ENCODE assay signal across 8 cellular contexts in genomic region chr7:44633254-44634186, GRCh38. TPM values are rescaled to one million over a fixed set of nuclear protein-coding genes. Genes with fewer than 3 reads are reported as not detected.
DNase-seq lines count a peak whose midpoint lies in the region; ATAC-seq and TF ChIP-seq lines count a peak whose summit lies in the region.

No MANE protein-coding gene starts in this region.

- 55 to 57% methylated on average over 10 of the region's 10 CpGs for WGBS in esophagus, 2 donors

- peak overlapping the region in 3 of 4 donors; percentile 29 to 83 (median 70) for H3K4me3 Mint-ChIP-seq in IgD-negative memory B cell
- no peak overlapping the region for H3K4me3 Mint-ChIP-seq in activated CD8-positive, alpha-beta T cell treated with anti-CD3 and anti-CD28 coated beads, Interleukin-2, amount 10 ng/mL, durations not matched to agents 7 days and 5 days

- no peaks in the 10 kb centered on the region for H3K9me3 Mint-ChIP-seq in IgD-negative memory B cell
- H3K9me3 Mint-ChIP-seq in activated CD8-positive, alpha-beta T cell treated with anti-CD3 and anti-CD28 coated beads, Interleukin-2, amount 10 ng/mL, durations not matched to agents 7 days and 5 days (ENCODE audit: insufficient read depth) = no peaks in the 10 kb centered on the region

- no peak overlapping the region for H3K4me3 ChIP-seq in DOHH2 (ENCODE audit: low read length)
- no peak overlapping the region for H3K4me3 ChIP-seq in esophagus (ENCODE audit: low read depth in 1 of 2, low read length in 2 of 2)
- H3K4me3 ChIP-seq in osteoblast (ENCODE audit: insufficient read depth, low read length) = peak overlapping the region; percentile 8

- TF ChIP-seq CTCF in DOHH2 (IDR thresholded peaks at IDR 0.05; ENCODE audit: low read depth, low read length, poor library complexity, severe bottlenecking) = no peak
- TF ChIP-seq CTCF in osteoblast (IDR thresholded peaks at IDR 0.05; ENCODE audit: extremely low read depth, low read depth, low read length) = no peak

- H3F3A ChIP-seq in DOHH2 (ENCODE audit: control insufficient read depth, insufficient read depth) = peaks cover 15% of the 10 kb centered on the region

- H3K36me3 ChIP-seq in DOHH2 (ENCODE audit: control insufficient read depth, low read length) (peaks cover 25% of the 10 kb centered on the region), esophagus (ENCODE audit: control insufficient read depth in 2 of 2, insufficient read depth in 2 of 2, low read length in 1 of 2) (peaks cover 0 to 9% of the 10 kb centered on the region in 2 donors), osteoblast (ENCODE audit: insufficient read depth, low read length) (peaks cover 6% of the 10 kb centered on the region)

- DNase-seq in activated CD8-positive, alpha-beta T cell treated with anti-CD3 and anti-CD28 coated beads, Interleukin-2, amount 10 ng/mL, durations not matched to agents 7 days and 5 days = no peak
- peak; percentile 91 for DNase-seq in osteoblast (ENCODE audit: insufficient read length, low spot score, missing footprints)
- no peak for DNase-seq in NCI-H128 (lab: John Stamatoyannopoulos, UW; ENCODE audit: unreplicated experiment)
- DNase-seq in NCI-H1092 treated with DMSO at 0.1 percent for 48 hours (lab: John Stamatoyannopoulos, UW) = no peak

- H3K4me1 ChIP-seq in DOHH2 (ENCODE audit: control insufficient read depth, low read length) = peaks cover 82% of the 10 kb centered on the region
- H3K4me1 ChIP-seq in esophagus (ENCODE audit: control insufficient read depth in 2 of 2, insufficient read depth in 2 of 2, low read length in 1 of 2) = peaks cover 7 to 21% of the 10 kb centered on the region in 2 donors
- peaks cover 31% of the 10 kb centered on the region for H3K4me1 ChIP-seq in osteoblast (ENCODE audit: insufficient read depth, low read length)

- POLR2A ChIA-PET in activated CD8-positive, alpha-beta T cell treated with anti-CD3 and anti-CD28 coated beads, Interleukin-2, amount 10 ng/mL, durations not matched to agents 7 days and 5 days (lab: Charles Lee) = interaction anchor here (0.9 to 8.3 kb wide), 4 partner anchors 12 to 165 kb away, joined by 3 to 107 read pairs (median 6); partner anchors contain the start of genes OGDH and TMED4

- H2AFZ ChIP-seq in osteoblast (ENCODE audit: low read length) = peak overlapping the region; percentile 16

- H3K79me2 ChIP-seq in DOHH2 (ENCODE audit: control insufficient read depth, low read length) (peaks cover 42% of the 10 kb centered on the region), osteoblast (ENCODE audit: insufficient read depth, low read length) (peaks cover 31% of the 10 kb centered on the region)

- H3K4me2 ChIP-seq in DOHH2 (ENCODE audit: low read length) = peak overlapping the region; percentile 7
- H3K4me2 ChIP-seq in osteoblast (ENCODE audit: insufficient read depth, low read length) = peak overlapping the region; percentile 58

- H3K27me3 Mint-ChIP-seq in IgD-negative memory B cell = peaks cover 1% of the 10 kb centered on the region
- H3K27me3 Mint-ChIP-seq in activated CD8-positive, alpha-beta T cell treated with anti-CD3 and anti-CD28 coated beads, Interleukin-2, amount 10 ng/mL, durations not matched to agents 7 days and 5 days (ENCODE audit: low read depth) = no peaks in the 10 kb centered on the region

- no peaks in the 10 kb centered on the region for H3K9me2 ChIP-seq in DOHH2 (replicated peaks; ENCODE audit: control insufficient read depth, low read length)

- CTCF ChIA-PET in activated CD8-positive, alpha-beta T cell treated with anti-CD3 and anti-CD28 coated beads, Interleukin-2, amount 10 ng/mL, durations not matched to agents 7 days and 5 days (lab: Charles Lee) = interaction anchor here (1.3 to 2.1 kb wide), 2 partner anchors 9 to 13 kb away, joined by 4 to 9 read pairs; no protein-coding TSS in a partner anchor

- peak overlapping the region; percentile 86 to 98 (median 98) for H3K27ac Mint-ChIP-seq in IgD-negative memory B cell
- H3K27ac Mint-ChIP-seq in activated CD8-positive, alpha-beta T cell treated with anti-CD3 and anti-CD28 coated beads, Interleukin-2, amount 10 ng/mL, durations not matched to agents 7 days and 5 days = peak overlapping the region; percentile 89

- peaks cover 6% of the 10 kb centered on the region; the same call in 1 of the 2 replicates for H4K20me1 ChIP-seq in DOHH2 (ENCODE audit: control insufficient read depth, insufficient read depth, low read depth, low read length)
- H4K20me1 ChIP-seq in osteoblast (ENCODE audit: insufficient read depth, low read length) = no peaks in the 10 kb centered on the region

- H3K36me3 Mint-ChIP-seq in IgD-negative memory B cell = peaks cover 5% of the 10 kb centered on the region
- H3K36me3 Mint-ChIP-seq in activated CD8-positive, alpha-beta T cell treated with anti-CD3 and anti-CD28 coated beads, Interleukin-2, amount 10 ng/mL, durations not matched to agents 7 days and 5 days (ENCODE audit: low read depth) = peaks cover 67% of the 10 kb centered on the region

- H3K27me3 ChIP-seq in DOHH2 (ENCODE audit: control insufficient read depth, low read length) = no peaks in the 10 kb centered on the region
- no peaks in the 10 kb centered on the region for H3K27me3 ChIP-seq in esophagus (ENCODE audit: control insufficient read depth in 1 of 2, insufficient read depth in 2 of 2, low read length in 2 of 2)
- no peaks in the 10 kb centered on the region for H3K27me3 ChIP-seq in osteoblast (ENCODE audit: insufficient read depth, low read length)

- peaks cover 51 to 72% (median 65%) of the 10 kb centered on the region in 3 donors for H3K4me1 Mint-ChIP-seq in IgD-negative memory B cell
- peaks cover 94% of the 10 kb centered on the region for H3K4me1 Mint-ChIP-seq in activated CD8-positive, alpha-beta T cell treated with anti-CD3 and anti-CD28 coated beads, Interleukin-2, amount 10 ng/mL, durations not matched to agents 7 days and 5 days (ENCODE audit: low read depth)

- H3K27ac ChIP-seq in DOHH2 (ENCODE audit: low read depth, low read length) (peak overlapping the region; percentile 65), esophagus (ENCODE audit: low read depth in 2 of 2, low read length in 1 of 2) (peak overlapping the region; percentile 69 to 78), osteoblast (ENCODE audit: low read depth, low read length) (peak overlapping the region; percentile 99)

- ATAC-seq in GM21526 (IDR thresholded peaks at IDR 0.05; ENCODE audit: low FRiP score, unreplicated experiment) = peak; percentile 46
- peak; percentile 40 for ATAC-seq in activated CD8-positive, alpha-beta T cell treated with anti-CD3 and anti-CD28 coated beads, Interleukin-2, amount 10 ng/mL, durations not matched to agents 7 days and 5 days

- no peaks in the 10 kb centered on the region for H3K9me3 ChIP-seq in DOHH2 (ENCODE audit: control insufficient read depth, insufficient read depth, low read length)
- no peaks in the 10 kb centered on the region for H3K9me3 ChIP-seq in esophagus (ENCODE audit: control insufficient read depth in 2 of 2, insufficient read depth in 1 of 2, low read depth in 1 of 2, low read length in 1 of 2)
- no peaks in the 10 kb centered on the region for H3K9me3 ChIP-seq in osteoblast (ENCODE audit: low read depth, low read length)

RNA-seq across cellular contexts. Expression of gene OGDH, which starts 27.1 kb away (rescaled TPM):
- polyA plus RNA-seq in IgD-negative memory B cell (26.6 TPM), esophagus (10 to 100 TPM; 25.8 to 43.0 TPM)
- total RNA-seq in activated CD8-positive, alpha-beta T cell treated with anti-CD3 and anti-CD28 coated beads, Interleukin-2, amount 10 ng/mL, durations not matched to agents 7 days and 5 days = 100 to 1,000 TPM; 113 to 114 TPM
- total RNA-seq in osteoblast = 59.2 and 64.4 TPM in 2 replicates

RNA-seq across cellular contexts. Expression of gene TMED4, which starts 51.5 kb away (rescaled TPM):
- polyA plus RNA-seq in IgD-negative memory B cell = 59.9 TPM
- 10 to 100 TPM; 63.8 to 65.9 TPM for total RNA-seq in activated CD8-positive, alpha-beta T cell treated with anti-CD3 and anti-CD28 coated beads, Interleukin-2, amount 10 ng/mL, durations not matched to agents 7 days and 5 days
- polyA plus RNA-seq in esophagus = 10 to 100 TPM; 24.3 to 26.4 TPM
- 84.3 and 90.1 TPM in 2 replicates for total RNA-seq in osteoblast

RNA-seq across cellular contexts. Expression of gene DDX56, which starts 59.8 kb away (rescaled TPM):
- polyA plus RNA-seq in IgD-negative memory B cell (52.0 TPM), esophagus (10 to 100 TPM; 50.1 to 84.0 TPM)
- 10 to 100 TPM; 83.6 to 86.5 TPM for total RNA-seq in activated CD8-positive, alpha-beta T cell treated with anti-CD3 and anti-CD28 coated beads, Interleukin-2, amount 10 ng/mL, durations not matched to agents 7 days and 5 days
- 34.7 and 38.9 TPM in 2 replicates for total RNA-seq in osteoblast
